8 cellular contexts compared by ENCODE assay signal in the genomic region with DNA sequence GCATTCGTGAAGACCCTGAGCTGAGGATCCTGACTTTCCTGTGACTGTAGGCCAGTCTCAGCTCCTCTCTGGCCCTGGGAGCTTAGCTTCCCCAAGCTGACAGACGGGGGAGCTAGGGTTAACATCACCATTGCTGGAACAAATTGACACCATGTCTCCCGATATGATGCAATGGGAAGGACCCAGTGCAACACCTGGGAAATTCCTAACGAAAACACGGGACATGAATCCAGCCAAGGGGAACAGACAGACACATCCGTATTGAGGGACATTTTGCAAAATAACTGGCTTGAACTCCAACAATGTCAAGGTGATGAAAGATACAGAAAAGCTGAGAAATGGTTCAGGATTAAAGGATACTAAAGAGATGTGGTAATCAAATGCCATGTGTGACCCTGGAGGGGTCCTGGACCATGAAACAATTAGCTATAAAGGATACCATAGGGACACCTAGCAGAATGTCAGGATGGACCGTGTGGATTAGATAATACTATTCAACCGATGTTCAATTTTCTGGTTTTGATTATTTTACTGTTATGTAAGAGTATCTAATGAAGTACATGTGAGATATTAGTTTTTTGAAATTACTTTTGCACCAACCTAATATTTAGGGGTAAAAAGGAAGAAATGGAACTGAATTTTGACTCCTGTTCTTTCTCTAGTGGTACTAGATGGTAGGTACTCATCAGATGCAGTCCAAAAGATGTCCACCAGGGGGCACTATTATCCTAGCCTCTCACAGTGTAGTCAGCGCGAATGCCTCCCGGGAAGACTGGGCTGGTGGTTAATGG. TPM values are rescaled to one million over a fixed set of nuclear protein-coding genes. Genes with fewer than 3 reads are reported as not detected.
DNase-seq lines count a peak whose midpoint lies in the region; ATAC-seq and TF ChIP-seq lines count a peak whose summit lies in the region.

No MANE protein-coding gene starts in this region.

- H3K4me2 ChIP-seq in Karpas-422 (ENCODE audit: low read depth, low read length, poor library complexity, severe bottlenecking), result no peak overlapping the region

- ATAC-seq in GM21576 (IDR thresholded peaks at IDR 0.05; ENCODE audit: unreplicated experiment), result peak; percentile 67

- H3K9me3 ChIP-seq in Karpas-422 (ENCODE audit: low read length), result no peaks in the 10 kb centered on the region
- no peaks in the 10 kb centered on the region for H3K9me3 ChIP-seq in tibial artery

- H3K79me2 ChIP-seq in Karpas-422 (ENCODE audit: low read length), result no peaks in the 10 kb centered on the region

- no peak overlapping the region for H3K27ac ChIP-seq in Karpas-422 (ENCODE audit: low read length)
- no peak overlapping the region for H3K27ac ChIP-seq in tibial artery

- H3K36me3 ChIP-seq in Karpas-422 (ENCODE audit: insufficient read depth, low read length) (no peaks in the 10 kb centered on the region), tibial artery (peaks cover 0 to 20% (median 0%) of the 10 kb centered on the region in 3 donors)

- TF ChIP-seq CTCF in foreskin fibroblast (IDR thresholded peaks at IDR 0.05; ENCODE audit: low read depth, low read length) (peak; percentile 74), tibial artery (IDR thresholded peaks at IDR 0.05) (peak; percentile 91 to 93)

- intact Hi-C loops in tibial artery (cut with DNase I; ENCODE audit: low total_unique reads), result loop anchor here (2.0 kb wide), 1 partner anchor 96 kb away; no protein-coding TSS in a partner anchor

- H3K4me1 ChIP-seq in Karpas-422 (ENCODE audit: low read length), result no peaks in the 10 kb centered on the region; the same call in 1 of the 2 replicates
- H3K4me1 ChIP-seq in tibial artery, result peaks cover 0 to 22% (median 8%) of the 10 kb centered on the region in 4 donors

- no peak overlapping the region for H3K9ac ChIP-seq in Karpas-422 (ENCODE audit: low read length)

- H3K27me3 ChIP-seq in Karpas-422 (ENCODE audit: low read length), result no peaks in the 10 kb centered on the region
- H3K27me3 ChIP-seq in tibial artery, result no peaks in the 10 kb centered on the region

- no peak overlapping the region for H2AFZ ChIP-seq in Karpas-422 (ENCODE audit: low read length)

- no peaks in the 10 kb centered on the region for H4K20me1 ChIP-seq in Karpas-422 (ENCODE audit: insufficient read depth, low read depth, low read length)

- H3K4me3 ChIP-seq in Karpas-422 (ENCODE audit: low read length) (no peak overlapping the region), foreskin fibroblast (ENCODE audit: low read depth in 1 of 2, low read length in 2 of 2) (no peak overlapping the region), tibial artery (no peak overlapping the region)

- peak; percentile 7 for DNase-seq in DMS79 (lab: John Stamatoyannopoulos, UW)
- peak; percentile 95 for DNase-seq in Karpas-422
- DNase-seq in RPMI7951 (ENCODE audit: low read depth), result peak; percentile 73
- peak; percentile 68 for DNase-seq in activated T-helper 1 cell treated with anti-CD3 and anti-CD28 coated beads, Interleukin-2, amount 50 U/mL, for 16 hours (ENCODE audit: low read depth in 1 of 2, low spot score in 1 of 2)
- peak; percentile 76 to 93 for DNase-seq in foreskin fibroblast
- peak; percentile 60 for DNase-seq in occipital lobe (lab: John Stamatoyannopoulos, UW)
- DNase-seq in tibial artery, result peak; percentile 86 to 93

- H3K9me2 ChIP-seq in Karpas-422 (replicated peaks; ENCODE audit: insufficient read depth, low read length), result no peaks in the 10 kb centered on the region

RNA-seq across cellular contexts. Expression of a gene that starts 52.7 kb away (rescaled TPM):
- total RNA-seq in Karpas-422 (2014; rRNA removed; shearing (Covaris generic); ENCODE audit: low replicate concordance), result 8.4 and 20.9 TPM in 2 replicates
- 18.5 and 21.3 TPM in 2 replicates for total RNA-seq in RPMI7951 (2014; rRNA removed; shearing (Covaris generic))
- 23.1 TPM for total RNA-seq in occipital lobe

Comparison
In these comparisons a context has a peak if more than half of its experiments do, and no peak if none do; other contexts are left out.
1. DNase-seq: peak in every context shown above with its lines; median percentile 95 in Karpas-422; 90 in tibial artery; 84 in foreskin fibroblast; 73 in RPMI7951; 68 in activated T-helper 1 cell treated with anti-CD3 and anti-CD28 coated beads, Interleukin-2, amount 50 U/mL, for 16 hours; 60 in occipital lobe; 7 in DMS79.